ENCODE assay signal across 16 cellular contexts in the genomic region with DNA sequence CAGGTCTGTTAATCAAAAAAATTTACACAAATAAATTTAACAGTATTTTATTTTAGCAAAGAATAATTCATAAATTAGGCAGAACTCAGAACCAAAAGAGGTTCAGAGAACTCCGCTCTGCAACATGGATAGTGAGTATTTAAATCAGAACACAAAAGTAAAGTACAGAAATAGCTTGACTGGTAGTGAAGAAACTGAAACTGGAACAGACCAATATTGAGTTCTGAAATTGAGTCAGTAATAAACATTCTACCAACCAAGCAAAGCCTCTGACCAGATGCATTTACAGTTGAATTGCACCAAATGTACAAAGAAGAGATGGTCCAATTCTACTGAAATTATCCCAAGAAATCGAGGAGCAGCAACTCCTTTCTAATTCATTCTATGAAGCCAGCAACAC.
A peak's percentile ranks its signal among the peaks of the same experiment; 100 is the strongest.
DNase-seq lines count a peak whose midpoint lies in the region; ATAC-seq and TF ChIP-seq lines count a peak whose summit lies in the region.
"Had no signal": no experiment of that assay in that cellular context is flagged by ENCODE, and none has a peak within 500 bp of the region (broad histone marks: within the 10 kb centered on the region; RNA-seq: fewer than 3 reads in every experiment).

No MANE protein-coding gene starts in this region.

- H3K9me3 ChIP-seq in effector memory CD4-positive, alpha-beta T cell (ENCODE audit: control insufficient read depth, low read length), result no peaks in the 10 kb centered on the region
- H3K9me3 ChIP-seq: left lung had no signal

- intact Hi-C loops in activated CD4-positive, alpha-beta T cell treated with anti-CD3 and anti-CD28 coated beads for 36 hours (cut with DNase I, micrococcal nuclease), result no loop called here

- ATAC-seq in GM18502 (IDR thresholded peaks at IDR 0.05; ENCODE audit: poor library complexity, unreplicated experiment) (peak; percentile 96), GM19463 (IDR thresholded peaks at IDR 0.05; ENCODE audit: unreplicated experiment) (peak; percentile 94), HG02763 (IDR thresholded peaks at IDR 0.05; ENCODE audit: unreplicated experiment) (peak; percentile 82), HG03342 (IDR thresholded peaks at IDR 0.05; ENCODE audit: unreplicated experiment) (peak; percentile 86)
- no peak for ATAC-seq in activated CD4-positive, alpha-beta T cell treated with anti-CD3 and anti-CD28 coated beads for 36 hours
- no peak for ATAC-seq in stimulated activated memory B cell treated with anti-CD40 and anti-IgM and Interleukin-4, amounts not matched to agents 10 μg/mL and 1 μg/mL and 100 μg/mL, for 72 hours
- ATAC-seq: left lung; naive thymus-derived CD8-positive, alpha-beta T cell had no signal

- H3K27ac ChIP-seq in effector memory CD4-positive, alpha-beta T cell (ENCODE audit: insufficient read depth, low read length, poor library complexity, severe bottlenecking), result no peak overlapping the region
- H3K27ac ChIP-seq: epithelial cell of prostate, left lung had no signal

- no peak overlapping the region for H3K27ac Mint-ChIP-seq in activated CD4-positive, alpha-beta T cell treated with anti-CD3 and anti-CD28 coated beads for 36 hours
- H3K27ac Mint-ChIP-seq in glutamatergic neuron (ENCODE audit: unreplicated experiment), result no peak overlapping the region
- no peak overlapping the region for H3K27ac Mint-ChIP-seq in stimulated activated memory B cell treated with anti-CD40 and anti-IgM and Interleukin-4, amounts not matched to agents 10 μg/mL and 1 μg/mL and 100 μg/mL, for 72 hours
- H3K27ac Mint-ChIP-seq: activated T-cell treated with anti-CD3 and anti-CD28 coated beads, Interleukin-2, amount 50 U/mL, for 24 hours; naive thymus-derived CD8-positive, alpha-beta T cell had no signal

- H3K4me3 Mint-ChIP-seq in activated CD4-positive, alpha-beta T cell treated with anti-CD3 and anti-CD28 coated beads for 36 hours, result no peak overlapping the region
- H3K4me3 Mint-ChIP-seq in glutamatergic neuron (ENCODE audit: unreplicated experiment), result no peak overlapping the region
- H3K4me3 Mint-ChIP-seq in stimulated activated memory B cell treated with anti-CD40 and anti-IgM and Interleukin-4, amounts not matched to agents 10 μg/mL and 1 μg/mL and 100 μg/mL, for 72 hours, result no peak overlapping the region
- H3K4me3 Mint-ChIP-seq: activated T-cell treated with anti-CD3 and anti-CD28 coated beads, Interleukin-2, amount 50 U/mL, for 24 hours; naive thymus-derived CD8-positive, alpha-beta T cell had no signal

- no peaks in the 10 kb centered on the region for H3K27me3 ChIP-seq in effector memory CD4-positive, alpha-beta T cell (replicated peaks; ENCODE audit: control insufficient read depth, insufficient read depth, low read length, poor library complexity, severe bottlenecking)
- H3K27me3 ChIP-seq: left lung had no signal

- POLR2A ChIA-PET in activated CD4-positive, alpha-beta T cell treated with anti-CD3 and anti-CD28 coated beads for 36 hours (lab: Charles Lee), result no interaction called here

- H3K9me3 Mint-ChIP-seq in activated CD4-positive, alpha-beta T cell treated with anti-CD3 and anti-CD28 coated beads for 36 hours (ENCODE audit: low read depth), result no peaks in the 10 kb centered on the region
- H3K9me3 Mint-ChIP-seq in glutamatergic neuron (ENCODE audit: unreplicated experiment), result no peaks in the 10 kb centered on the region
- H3K9me3 Mint-ChIP-seq in stimulated activated memory B cell treated with anti-CD40 and anti-IgM and Interleukin-4, amounts not matched to agents 10 μg/mL and 1 μg/mL and 100 μg/mL, for 72 hours, result peaks cover 3% of the 10 kb centered on the region
- H3K9me3 Mint-ChIP-seq: activated T-cell treated with anti-CD3 and anti-CD28 coated beads, Interleukin-2, amount 50 U/mL, for 24 hours had no signal

- H3K4me1 ChIP-seq in effector memory CD4-positive, alpha-beta T cell (ENCODE audit: control insufficient read depth, insufficient read depth, low read length, poor library complexity, severe bottlenecking), result no peaks in the 10 kb centered on the region
- H3K4me1 ChIP-seq: left lung had no signal

- no peaks in the 10 kb centered on the region for H3K36me3 ChIP-seq in effector memory CD4-positive, alpha-beta T cell (ENCODE audit: control insufficient read depth, insufficient read depth, low read length)
- H3K36me3 ChIP-seq: left lung had no signal

- H3K4me3 ChIP-seq in effector memory CD4-positive, alpha-beta T cell (ENCODE audit: insufficient read depth, low read depth, low read length, poor library complexity, severe bottlenecking), result no peak overlapping the region
- H3K4me3 ChIP-seq: left lung had no signal

- CTCF ChIA-PET in activated CD4-positive, alpha-beta T cell treated with anti-CD3 and anti-CD28 coated beads for 36 hours (lab: Charles Lee), result no interaction called here

- H3K27me3 Mint-ChIP-seq in activated CD4-positive, alpha-beta T cell treated with anti-CD3 and anti-CD28 coated beads for 36 hours, result no peaks in the 10 kb centered on the region
- no peaks in the 10 kb centered on the region for H3K27me3 Mint-ChIP-seq in glutamatergic neuron (ENCODE audit: unreplicated experiment)
- H3K27me3 Mint-ChIP-seq in stimulated activated memory B cell treated with anti-CD40 and anti-IgM and Interleukin-4, amounts not matched to agents 10 μg/mL and 1 μg/mL and 100 μg/mL, for 72 hours, result no peaks in the 10 kb centered on the region
- H3K27me3 Mint-ChIP-seq: activated T-cell treated with anti-CD3 and anti-CD28 coated beads, Interleukin-2, amount 50 U/mL, for 24 hours; naive thymus-derived CD8-positive, alpha-beta T cell had no signal

- no peak for TF ChIP-seq CTCF in glutamatergic neuron (IDR thresholded peaks at IDR 0.05; ENCODE audit: partially characterized antibody, unreplicated experiment)

- H3K4me1 Mint-ChIP-seq in activated CD4-positive, alpha-beta T cell treated with anti-CD3 and anti-CD28 coated beads for 36 hours, result no peaks in the 10 kb centered on the region
- no peaks in the 10 kb centered on the region for H3K4me1 Mint-ChIP-seq in glutamatergic neuron (ENCODE audit: low read depth, unreplicated experiment)
- no peaks in the 10 kb centered on the region for H3K4me1 Mint-ChIP-seq in stimulated activated memory B cell treated with anti-CD40 and anti-IgM and Interleukin-4, amounts not matched to agents 10 μg/mL and 1 μg/mL and 100 μg/mL, for 72 hours
- H3K4me1 Mint-ChIP-seq: naive thymus-derived CD8-positive, alpha-beta T cell had no signal

- H3K36me3 Mint-ChIP-seq in activated CD4-positive, alpha-beta T cell treated with anti-CD3 and anti-CD28 coated beads for 36 hours (ENCODE audit: low read depth), result no peaks in the 10 kb centered on the region
- no peaks in the 10 kb centered on the region for H3K36me3 Mint-ChIP-seq in glutamatergic neuron (ENCODE audit: unreplicated experiment)
- no peaks in the 10 kb centered on the region for H3K36me3 Mint-ChIP-seq in stimulated activated memory B cell treated with anti-CD40 and anti-IgM and Interleukin-4, amounts not matched to agents 10 μg/mL and 1 μg/mL and 100 μg/mL, for 72 hours
- H3K36me3 Mint-ChIP-seq: naive thymus-derived CD8-positive, alpha-beta T cell had no signal

- DNase-seq in activated CD4-positive, alpha-beta T cell treated with anti-CD3 and anti-CD28 coated beads for 36 hours, result no peak
- no peak for DNase-seq in glutamatergic neuron
- DNase-seq in effector memory CD4-positive, alpha-beta T cell, result no peak
- DNase-seq: activated CD4-positive, alpha-beta T cell treated with anti-CD3 and anti-CD28 coated beads for 4 hours; activated T-cell treated with anti-CD3 and anti-CD28 coated beads, Interleukin-2, amount 50 U/mL, for 24 hours; left lung; MV-4-11; naive thymus-derived CD8-positive, alpha-beta T cell; retina; stimulated activated CD4-positive, alpha-beta T cell treated with anti-CD3 and anti-CD28 coated beads, Interleukin-1b, Interleukin-23, amount 100 ng/mL, for 48 hours had no signal

Comparison
In these comparisons a context has a peak if more than half of its experiments do, and no peak if none do; other contexts are left out.
1. ATAC-seq: peak in GM18502 (single experiment), GM19463 (single experiment), HG02763 (single experiment) and HG03342 (single experiment); none in activated CD4-positive, alpha-beta T cell treated with anti-CD3 and anti-CD28 coated beads for 36 hours (single experiment) and stimulated activated memory B cell treated with anti-CD40 and anti-IgM and Interleukin-4, amounts not matched to agents 10 μg/mL and 1 μg/mL and 100 μg/mL, for 72 hours (single experiment).